ENCODE assay signal across 11 cellular contexts in the genomic region with DNA sequence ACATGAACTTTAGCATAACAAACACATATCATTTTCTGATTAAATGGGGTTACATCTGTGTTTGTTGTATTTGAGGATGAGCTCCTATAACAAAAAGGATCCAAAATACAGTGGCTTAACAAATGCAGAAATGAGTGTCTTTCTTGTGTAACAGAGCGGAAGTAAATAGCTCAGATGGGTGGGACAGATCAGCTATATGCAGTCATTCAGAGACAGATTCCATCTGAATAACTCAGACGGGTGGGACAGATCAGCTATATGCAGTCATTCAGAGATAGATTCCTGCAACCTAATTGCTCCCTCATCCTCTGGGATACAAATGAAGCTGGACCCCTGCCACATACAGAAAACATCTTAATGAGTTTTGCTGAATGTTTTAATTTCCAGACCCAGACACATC.
DNase-seq lines count a peak whose midpoint lies in the region; ATAC-seq and TF ChIP-seq lines count a peak whose summit lies in the region.
"Had no signal": no experiment of that assay in that cellular context is flagged by ENCODE, and none has a peak within 500 bp of the region (broad histone marks: within the 10 kb centered on the region; RNA-seq: fewer than 3 reads in every experiment).

No MANE protein-coding gene starts in this region.

- H3K4me1 ChIP-seq in adipocyte (ENCODE audit: control insufficient read depth, insufficient read depth, low read length) (peaks cover 35% of the 10 kb centered on the region), esophagus squamous epithelium (peaks cover 0 to 24% (median 0%) of the 10 kb centered on the region in 3 donors)
- H3K4me1 ChIP-seq: parathyroid adenoma had no signal

- intact Hi-C loops in esophagus squamous epithelium (cut with DNase I) = no loop called here

- in situ Hi-C loops in ACHN (cut with HindIII; ENCODE audit: low pct_ligation_motif_present, low pct_unique_long_range_greater_than_20kb, low sequenced_read_pairs) = no loop called here

- H3K9ac ChIP-seq in adipocyte (ENCODE audit: low read length) = peak overlapping the region; percentile 32
- H3K9ac ChIP-seq: parathyroid adenoma had no signal

- no peaks in the 10 kb centered on the region for H3K27me3 ChIP-seq in adipocyte (replicated peaks; ENCODE audit: control insufficient read depth, insufficient read depth, low read length)
- H3K27me3 ChIP-seq in esophagus squamous epithelium = no peaks in the 10 kb centered on the region

- H3K9me3 ChIP-seq in adipocyte (ENCODE audit: control insufficient read depth, low read length) (no peaks in the 10 kb centered on the region), esophagus squamous epithelium (no peaks in the 10 kb centered on the region)

- 43 to 58% methylated on average over 2 of the region's 2 CpGs for WGBS in esophagus squamous epithelium, 2 donors

- TF ChIP-seq CTCF in esophagus squamous epithelium (IDR thresholded peaks at IDR 0.05) = no peak

- no peak overlapping the region for H3K4me3 ChIP-seq in adipocyte (ENCODE audit: low read length)
- H3K4me3 ChIP-seq in esophagus squamous epithelium = no peak overlapping the region

- DNase-seq in ACHN = peak; percentile 3
- DNase-seq in HS-27A (ENCODE audit: low read depth) = peak; percentile 69
- DNase-seq in adipocyte (ENCODE audit: low read depth) = peak; percentile 89
- peak; percentile 52 for DNase-seq in islet precursor cell
- no peak for DNase-seq in superior temporal gyrus (ENCODE audit: extremely low spot score)
- DNase-seq in esophagus squamous epithelium (lab: John Stamatoyannopoulos, UW) = no peak
- DNase-seq: activated T-cell treated with anti-CD3 and anti-CD28 coated beads for 4 hours; CD4-positive, CD25-positive, alpha-beta regulatory T cell had no signal

- no peak for ATAC-seq in HG02759 (IDR thresholded peaks at IDR 0.05; ENCODE audit: unreplicated experiment)
- ATAC-seq in HG03342 (IDR thresholded peaks at IDR 0.05; ENCODE audit: unreplicated experiment) = no peak

- TF ChIP-seq POLR2A in esophagus squamous epithelium (IDR thresholded peaks at IDR 0.05) = no peak

- H3K36me3 ChIP-seq in adipocyte (ENCODE audit: control insufficient read depth, insufficient read depth, low read length, severe bottlenecking) (no peaks in the 10 kb centered on the region), esophagus squamous epithelium (no peaks in the 10 kb centered on the region)

- H3K27ac ChIP-seq in esophagus squamous epithelium = peak overlapping the region in 2 of 4 donors; percentile 63 to 71
- H3K27ac ChIP-seq: parathyroid adenoma had no signal

Comparison
In these comparisons a context has a peak if more than half of its experiments do, and no peak if none do; other contexts are left out.
1. DNase-seq: peak in ACHN (single experiment), HS-27A (single experiment), adipocyte (single experiment) and islet precursor cell (single experiment); none in superior temporal gyrus (single experiment) and esophagus squamous epithelium (single experiment).